Comparison of ENCODE assay signal across 1 cellular context in genomic region chr15:49900836-49901235, GRCh38.
TF ChIP-seq lines count a peak whose summit lies in the region.

No MANE protein-coding gene starts in this region.

TF ChIP-seq in IMR-90, 13 proteins besides CTCF, POLR2A, EP300 and RAD21 (continued from another document):
- no peak for TF ChIP-seq ELK1 (IDR thresholded peaks at IDR 0.05; ENCODE audit: borderline replicate concordance, low read depth, low read length)
- TF ChIP-seq NFE2L2 (IDR thresholded peaks at IDR 0.05; ENCODE audit: low read depth, low read length): no peak
- no peak for TF ChIP-seq MAZ (IDR thresholded peaks at IDR 0.05; ENCODE audit: borderline replicate concordance, low read depth, low read length)
- no peak for TF ChIP-seq RFX5 (IDR thresholded peaks at IDR 0.05; ENCODE audit: low read depth, low read length)
- no peak for TF ChIP-seq MAFK (IDR thresholded peaks at IDR 0.05; ENCODE audit: low read depth, low read length)
- no peak for TF ChIP-seq SMC3 (IDR thresholded peaks at IDR 0.05; ENCODE audit: low read depth, low read length)
